In the genomic region with DNA sequence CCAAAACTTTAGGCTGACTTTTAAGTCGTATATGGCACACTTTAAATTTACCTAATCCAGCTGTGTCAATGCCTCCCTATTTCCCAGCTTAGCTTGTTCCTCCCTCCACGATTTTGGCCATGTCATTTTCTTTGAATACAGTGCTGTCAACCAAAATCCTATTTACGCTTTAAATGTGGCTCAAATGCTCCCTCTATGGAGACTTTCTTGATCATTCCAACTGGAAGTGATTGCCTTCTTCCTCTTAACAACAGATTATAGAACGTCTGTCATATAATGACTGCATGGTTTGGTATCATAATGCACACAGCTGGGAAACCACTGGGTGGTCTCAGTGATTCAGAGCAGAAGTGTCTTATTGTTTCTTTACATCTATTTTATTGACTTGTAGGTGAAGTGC, we compare ENCODE assay signal across 11 cellular contexts. TPM values are rescaled to one million over a fixed set of nuclear protein-coding genes. Genes with fewer than 3 reads are reported as not detected.
DNase-seq lines count a peak whose midpoint lies in the region; ATAC-seq and TF ChIP-seq lines count a peak whose summit lies in the region.
"Had no signal": no experiment of that assay in that cellular context is flagged by ENCODE, and none has a peak within 500 bp of the region (broad histone marks: within the 10 kb centered on the region; RNA-seq: fewer than 3 reads in every experiment).

No MANE protein-coding gene starts in this region.

- no peaks in the 10 kb centered on the region for H3K27me3 ChIP-seq in GM23338 (ENCODE audit: insufficient read depth)

- no peak overlapping the region for H3K4me3 ChIP-seq in GM23338
- no peak overlapping the region for H3K4me3 ChIP-seq in fibroblast of the aortic adventitia (ENCODE audit: low read depth, low read length)

- H3K27ac Mint-ChIP-seq in GM23338 = no peak overlapping the region
- H3K27ac Mint-ChIP-seq: nephron progenitor cell, T-helper 17 cell had no signal

- 0 out of 2 replicates have a peak, but pooled peaks cover 4% of the 10 kb centered on the region for H3F3A ChIP-seq in GM23338 (replicated peaks; ENCODE audit: low read depth)

- in situ Hi-C loops in SK-MEL-5 (cut with HindIII; ENCODE audit: low pct_unique_long_range_greater_than_20kb, low sequenced_read_pairs) = no loop called here

- H3K36me3 Mint-ChIP-seq in GM23338 (ENCODE audit: low read depth) = peaks cover 7% of the 10 kb centered on the region

- no peaks in the 10 kb centered on the region for H3K4me1 ChIP-seq in GM23338 (ENCODE audit: insufficient read depth)

- ATAC-seq in GM23338 (no peak), GM21360 (IDR thresholded peaks at IDR 0.05; ENCODE audit: unreplicated experiment) (no peak), HG02840 (IDR thresholded peaks at IDR 0.05; ENCODE audit: low FRiP score, unreplicated experiment) (no peak)
- ATAC-seq: T-helper 17 cell had no signal

- peaks cover 1% of the 10 kb centered on the region for H3K27me3 Mint-ChIP-seq in GM23338 (ENCODE audit: insufficient read depth, low read depth, poor library complexity)

- TF ChIP-seq CTCF in AG09319 (IDR thresholded peaks at IDR 0.05; ENCODE audit: low read depth, low read length) = peak; percentile 25
- peak; percentile 24 to 47; a peak in 3 of 4 replicates for TF ChIP-seq CTCF in GM23338 (conservative IDR thresholded peaks at IDR 0.05; ENCODE audit: low read depth in 2 of 2)
- peak; percentile 26 for TF ChIP-seq CTCF in fibroblast of the aortic adventitia (IDR thresholded peaks at IDR 0.05; ENCODE audit: insufficient read depth, low read length)

- H3K4me2 ChIP-seq in GM23338 = no peak overlapping the region

- H3K4me3 Mint-ChIP-seq in GM23338 = no peak overlapping the region
- H3K4me3 Mint-ChIP-seq: nephron progenitor cell, T-helper 17 cell had no signal

- H3K9me2 ChIP-seq in GM23338 (ENCODE audit: insufficient read depth) = no peaks in the 10 kb centered on the region

- no peaks in the 10 kb centered on the region for H3K36me3 ChIP-seq in GM23338 (ENCODE audit: insufficient read depth)

- no peaks in the 10 kb centered on the region for H4K20me1 ChIP-seq in GM23338 (replicated peaks; ENCODE audit: insufficient read depth)

- H3K27ac ChIP-seq in GM23338 (ENCODE audit: low read depth) = no peak overlapping the region

- H3K4me1 Mint-ChIP-seq in GM23338 = no peaks in the 10 kb centered on the region
- H3K4me1 Mint-ChIP-seq: nephron progenitor cell had no signal

- H3K79me2 ChIP-seq in GM23338 (replicated peaks; ENCODE audit: insufficient read depth) = no peaks in the 10 kb centered on the region

- no peak for DNase-seq in AG09319 (ENCODE audit: extremely low read depth, low read depth)
- peak; percentile 45 for DNase-seq in GM23338 (ENCODE audit: low spot score)
- DNase-seq in SK-MEL-5 (ENCODE audit: low read depth, low spot score) = peak; percentile 68
- peak; percentile 33 for DNase-seq in fibroblast of the aortic adventitia (ENCODE audit: low read depth)
- DNase-seq in kidney glomerular epithelial cell (lab: John Stamatoyannopoulos, UW) = no peak
- no peak for DNase-seq in middle frontal gyrus (ENCODE audit: extremely low spot score, low spot score)
- DNase-seq: NCI-H1092, nephron progenitor cell, T-helper 17 cell had no signal

- H3K9me3 Mint-ChIP-seq in GM23338 = peaks cover 6% of the 10 kb centered on the region

- no peak overlapping the region for H2AFZ ChIP-seq in GM23338

TF ChIP-seq in GM23338, 12 proteins besides CTCF, POLR2A, EP300 and RAD21 (continues in another document):
- TF ChIP-seq, protein P1, sequence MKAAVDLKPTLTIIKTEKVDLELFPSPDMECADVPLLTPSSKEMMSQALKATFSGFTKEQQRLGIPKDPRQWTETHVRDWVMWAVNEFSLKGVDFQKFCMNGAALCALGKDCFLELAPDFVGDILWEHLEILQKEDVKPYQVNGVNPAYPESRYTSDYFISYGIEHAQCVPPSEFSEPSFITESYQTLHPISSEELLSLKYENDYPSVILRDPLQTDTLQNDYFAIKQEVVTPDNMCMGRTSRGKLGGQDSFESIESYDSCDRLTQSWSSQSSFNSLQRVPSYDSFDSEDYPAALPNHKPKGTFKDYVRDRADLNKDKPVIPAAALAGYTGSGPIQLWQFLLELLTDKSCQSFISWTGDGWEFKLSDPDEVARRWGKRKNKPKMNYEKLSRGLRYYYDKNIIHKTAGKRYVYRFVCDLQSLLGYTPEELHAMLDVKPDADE (IDR thresholded peaks at IDR 0.05) = no peak
- TF ChIP-seq, protein P2, sequence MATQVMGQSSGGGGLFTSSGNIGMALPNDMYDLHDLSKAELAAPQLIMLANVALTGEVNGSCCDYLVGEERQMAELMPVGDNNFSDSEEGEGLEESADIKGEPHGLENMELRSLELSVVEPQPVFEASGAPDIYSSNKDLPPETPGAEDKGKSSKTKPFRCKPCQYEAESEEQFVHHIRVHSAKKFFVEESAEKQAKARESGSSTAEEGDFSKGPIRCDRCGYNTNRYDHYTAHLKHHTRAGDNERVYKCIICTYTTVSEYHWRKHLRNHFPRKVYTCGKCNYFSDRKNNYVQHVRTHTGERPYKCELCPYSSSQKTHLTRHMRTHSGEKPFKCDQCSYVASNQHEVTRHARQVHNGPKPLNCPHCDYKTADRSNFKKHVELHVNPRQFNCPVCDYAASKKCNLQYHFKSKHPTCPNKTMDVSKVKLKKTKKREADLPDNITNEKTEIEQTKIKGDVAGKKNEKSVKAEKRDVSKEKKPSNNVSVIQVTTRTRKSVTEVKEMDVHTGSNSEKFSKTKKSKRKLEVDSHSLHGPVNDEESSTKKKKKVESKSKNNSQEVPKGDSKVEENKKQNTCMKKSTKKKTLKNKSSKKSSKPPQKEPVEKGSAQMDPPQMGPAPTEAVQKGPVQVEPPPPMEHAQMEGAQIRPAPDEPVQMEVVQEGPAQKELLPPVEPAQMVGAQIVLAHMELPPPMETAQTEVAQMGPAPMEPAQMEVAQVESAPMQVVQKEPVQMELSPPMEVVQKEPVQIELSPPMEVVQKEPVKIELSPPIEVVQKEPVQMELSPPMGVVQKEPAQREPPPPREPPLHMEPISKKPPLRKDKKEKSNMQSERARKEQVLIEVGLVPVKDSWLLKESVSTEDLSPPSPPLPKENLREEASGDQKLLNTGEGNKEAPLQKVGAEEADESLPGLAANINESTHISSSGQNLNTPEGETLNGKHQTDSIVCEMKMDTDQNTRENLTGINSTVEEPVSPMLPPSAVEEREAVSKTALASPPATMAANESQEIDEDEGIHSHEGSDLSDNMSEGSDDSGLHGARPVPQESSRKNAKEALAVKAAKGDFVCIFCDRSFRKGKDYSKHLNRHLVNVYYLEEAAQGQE (IDR thresholded peaks at IDR 0.05; ENCODE audit: unreplicated experiment) = no peak
- TF ChIP-seq ZNF331 (CRISPR knock-in tag; IDR thresholded peaks at IDR 0.05; ENCODE audit: low read depth) = no peak
- TF ChIP-seq STAT1 (IDR thresholded peaks at IDR 0.05; ENCODE audit: unreplicated experiment) = no peak
- no peak for TF ChIP-seq ZNF114 (CRISPR knock-in tag; IDR thresholded peaks at IDR 0.05)
- TF ChIP-seq NANOG (IDR thresholded peaks at IDR 0.05; ENCODE audit: borderline replicate concordance) = no peak
- no peak for TF ChIP-seq EZH2phosphoT487 (IDR thresholded peaks at IDR 0.05; ENCODE audit: unreplicated experiment)
- no peak for TF ChIP-seq JUNB (IDR thresholded peaks at IDR 0.05; ENCODE audit: unreplicated experiment)

RNA-seq across cellular contexts. Expression of gene BATF3, which starts 18.9 kb away (rescaled TPM):
- 3.6 and 6.8 TPM in 2 replicates for total RNA-seq in GM23338 (2014; rRNA removed; shearing (Covaris generic))
- polyA plus RNA-seq in GM23338 (2016; fragmentation: Nextera tagmentation; extraction: Ambion mirVana) = 7.8 and 8.6 TPM in 2 replicates
- 6.9 and 7.4 TPM in 2 replicates for total RNA-seq in SK-MEL-5 (2014; rRNA removed; shearing (Covaris generic))
- 3.6 and 8.5 TPM in 2 replicates for polyA plus RNA-seq in SK-MEL-5 (2015; cell fraction: cytosol; rRNA removed)
- 3.0 and 6.1 TPM in 2 replicates for polyA plus RNA-seq in SK-MEL-5 (2015; cell fraction: nucleus; rRNA removed)
- total RNA-seq in fibroblast of the aortic adventitia (ENCODE audit: low replicate concordance) = 4.8 TPM in 1 of 2 replicates, not detected in the other

Comparison
In these comparisons a context has a peak if more than half of its experiments do, and no peak if none do; other contexts are left out.
1. DNase-seq: peak in GM23338 (single experiment), SK-MEL-5 (single experiment) and fibroblast of the aortic adventitia (single experiment); none in AG09319 (single experiment), kidney glomerular epithelial cell (single experiment) and middle frontal gyrus (single experiment).
2. Peak in every context shown above with its lines, with median percentiles within 50 percentile points of each other: CTCF ChIP-seq.